In the genomic region with DNA sequence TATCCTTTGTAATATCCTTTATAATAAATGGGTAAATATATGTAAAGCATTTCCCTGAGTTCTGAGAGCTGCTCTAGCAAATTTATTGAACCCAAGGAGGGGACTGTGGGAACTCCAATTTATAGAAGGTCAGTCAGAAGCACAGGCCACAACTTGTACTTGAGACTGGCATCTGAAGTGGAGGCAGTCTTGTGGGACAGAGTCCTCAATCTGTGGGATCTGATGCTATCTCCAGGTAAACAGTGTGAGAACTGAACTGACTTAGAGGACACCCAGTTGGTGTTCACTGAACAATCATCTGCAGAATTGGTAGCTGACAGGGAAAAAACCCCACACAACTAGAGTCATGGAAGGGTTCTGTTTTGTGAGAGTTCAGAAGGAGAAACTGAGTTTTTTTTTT, we compare ENCODE assay signal across 23 cellular contexts. TPM values are rescaled to one million over a fixed set of nuclear protein-coding genes. Genes with fewer than 3 reads are reported as not detected.
DNase-seq lines count a peak whose midpoint lies in the region; ATAC-seq and TF ChIP-seq lines count a peak whose summit lies in the region.
"Had no signal": no experiment of that assay in that cellular context is flagged by ENCODE, and none has a peak within 500 bp of the region (broad histone marks: within the 10 kb centered on the region; RNA-seq: fewer than 3 reads in every experiment).

No MANE protein-coding gene starts in this region.

- intact Hi-C loops in natural killer cell (cut with micrococcal nuclease): no loop called here
- intact Hi-C loops in naive thymus-derived CD4-positive, alpha-beta T cell (cut with micrococcal nuclease): no loop called here
- intact Hi-C loops in adrenal gland (cut with DNase I): no loop called here

- H3K79me2 ChIP-seq in GM23338 (replicated peaks; ENCODE audit: insufficient read depth): peaks cover 34% of the 10 kb centered on the region

- 0 out of 2 replicates have a peak overlapping the region, but pooled peaks have one; percentile 22 for H3K27ac ChIP-seq in GM23338 (ENCODE audit: low read depth)
- H3K27ac ChIP-seq in naive thymus-derived CD4-positive, alpha-beta T cell (ENCODE audit: low read depth, low read length): no peak overlapping the region
- no peak overlapping the region for H3K27ac ChIP-seq in adrenal gland
- H3K27ac ChIP-seq: BLaER1 treated with 17β-estradiol and CSF1 and Interleukin-3, amounts not matched to agents 10 nM and 100 nM; KMS-11; PC-9; SJCRH30 had no signal

- H3K4me2 ChIP-seq in GM23338: no peak overlapping the region
- H3K4me2 ChIP-seq: A549; BLaER1 treated with 17β-estradiol and CSF1 and Interleukin-3, amounts not matched to agents 10 nM and 100 nM; KMS-11; PC-9 had no signal

- no peaks in the 10 kb centered on the region for H3K9me3 ChIP-seq in naive thymus-derived CD4-positive, alpha-beta T cell (ENCODE audit: control insufficient read depth in 2 of 3, low read length in 3 of 3)
- H3K9me3 ChIP-seq in adrenal gland (replicated peaks in 1 of 3): no peaks in the 10 kb centered on the region
- H3K9me3 ChIP-seq: A549; BLaER1 treated with 17β-estradiol and CSF1 and Interleukin-3, amounts not matched to agents 10 nM and 100 nM; SJCRH30 had no signal

- no peak for TF ChIP-seq CTCF in natural killer cell (IDR thresholded peaks at IDR 0.05)
- TF ChIP-seq CTCF in GM23338 (conservative IDR thresholded peaks at IDR 0.05; ENCODE audit: low read depth in 2 of 2): no peak
- no peak for TF ChIP-seq CTCF in adrenal gland (IDR thresholded peaks at IDR 0.05)

- H3K4me1 Mint-ChIP-seq in natural killer cell: peaks cover 40 to 53% of the 10 kb centered on the region in 2 donors
- peaks cover 24 to 46% of the 10 kb centered on the region in 2 donors for H3K4me1 Mint-ChIP-seq in natural killer cell treated with Interleukin-12 subunit alpha and Interleukin-12 subunit beta and Interleukin-15 and Interleukin-18, amount 100 ng/mL, for 72 hours (ENCODE audit: low read depth in 2 of 2)
- H3K4me1 Mint-ChIP-seq in GM23338: peaks cover 26% of the 10 kb centered on the region
- H3K4me1 Mint-ChIP-seq in naive thymus-derived CD4-positive, alpha-beta T cell: peaks cover 25 to 65% (median 58%) of the 10 kb centered on the region in 7 donors

- H4K20me1 ChIP-seq in GM23338 (replicated peaks; ENCODE audit: insufficient read depth): peaks cover 19% of the 10 kb centered on the region; the same call in 1 of the 2 replicates

- H3K4me1 ChIP-seq in GM23338 (ENCODE audit: insufficient read depth) (0 out of 2 replicates have a peak, but pooled peaks cover 7% of the 10 kb centered on the region), adrenal gland (replicated peaks in 1 of 2) (peaks cover 5 to 20% of the 10 kb centered on the region in 2 donors)
- peaks cover 0 to 8% of the 10 kb centered on the region in 2 donors for H3K4me1 ChIP-seq in naive thymus-derived CD4-positive, alpha-beta T cell (ENCODE audit: control insufficient read depth in 2 of 2, insufficient read depth in 2 of 2, low read length in 2 of 2)
- H3K4me1 ChIP-seq: SJCRH30 had no signal

- POLR2A ChIA-PET in naive thymus-derived CD4-positive, alpha-beta T cell (lab: Charles Lee): no interaction called here

- ATAC-seq in natural killer cell: no peak
- no peak for ATAC-seq in natural killer cell treated with Interleukin-12 subunit alpha and Interleukin-12 subunit beta and Interleukin-15 and Interleukin-18, amount 100 ng/mL, for 72 hours
- no peak for ATAC-seq in GM23338
- no peak for ATAC-seq in naive thymus-derived CD4-positive, alpha-beta T cell
- ATAC-seq: A549, GM12878, Right ventricle myocardium inferior had no signal

- no peak overlapping the region for H2AFZ ChIP-seq in GM23338
- H2AFZ ChIP-seq: PC-9 had no signal

- no peak for DNase-seq in natural killer cell
- no peak for DNase-seq in natural killer cell treated with Interleukin-12 subunit alpha and Interleukin-12 subunit beta and Interleukin-15 and Interleukin-18, amount 100 ng/mL, for 72 hours (ENCODE audit: low spot score)
- DNase-seq in GM23338 (ENCODE audit: low spot score): no peak
- DNase-seq in naive thymus-derived CD4-positive, alpha-beta T cell: no peak
- DNase-seq in NCI-H526 (lab: John Stamatoyannopoulos, UW): no peak
- no peak for DNase-seq in DMS79 treated with DMSO at 0.1 percent for 48 hours (lab: John Stamatoyannopoulos, UW)
- no peak for DNase-seq in adrenal gland
- DNase-seq: AML-193, GDM1, GOT3, HCEC 1CT, MM.1S, NCI-H2029, NCI-H446, NCI-H524 treated with DMSO at 0.1 percent for 48 hours, PC-9, SJCRH30 had no signal

- H3K27ac Mint-ChIP-seq in natural killer cell: peak overlapping the region; percentile 11 to 17
- H3K27ac Mint-ChIP-seq in natural killer cell treated with Interleukin-12 subunit alpha and Interleukin-12 subunit beta and Interleukin-15 and Interleukin-18, amount 100 ng/mL, for 72 hours: no peak overlapping the region
- no peak overlapping the region for H3K27ac Mint-ChIP-seq in GM23338
- H3K27ac Mint-ChIP-seq in naive thymus-derived CD4-positive, alpha-beta T cell: peak overlapping the region in 7 of 9 donors; percentile 16 to 80 (median 73)

- peaks cover 7% of the 10 kb centered on the region for H3K36me3 ChIP-seq in GM23338 (ENCODE audit: insufficient read depth)
- peaks cover 0 to 44% (median 12%) of the 10 kb centered on the region in 3 experiments for H3K36me3 ChIP-seq in naive thymus-derived CD4-positive, alpha-beta T cell (ENCODE audit: control insufficient read depth in 2 of 3, insufficient read depth in 3 of 3, low read length in 3 of 3)
- H3K36me3 ChIP-seq in adrenal gland (replicated peaks in 1 of 2): peaks cover 0 to 28% of the 10 kb centered on the region in 2 donors

- no peaks in the 10 kb centered on the region for H3F3A ChIP-seq in GM23338 (replicated peaks; ENCODE audit: low read depth)

- H3K27me3 Mint-ChIP-seq in natural killer cell (ENCODE audit: low read depth in 2 of 2) (no peaks in the 10 kb centered on the region), GM23338 (ENCODE audit: insufficient read depth, low read depth, poor library complexity) (peaks cover 5% of the 10 kb centered on the region)
- no peaks in the 10 kb centered on the region for H3K27me3 Mint-ChIP-seq in natural killer cell treated with Interleukin-12 subunit alpha and Interleukin-12 subunit beta and Interleukin-15 and Interleukin-18, amount 100 ng/mL, for 72 hours
- H3K27me3 Mint-ChIP-seq in naive thymus-derived CD4-positive, alpha-beta T cell: no peaks in the 10 kb centered on the region
- H3K27me3 Mint-ChIP-seq: IgD-negative memory B cell had no signal

- TF ChIP-seq POLR2A in adrenal gland (IDR thresholded peaks at IDR 0.05): no peak

- H3K9me3 Mint-ChIP-seq in natural killer cell: no peaks in the 10 kb centered on the region
- H3K9me3 Mint-ChIP-seq in natural killer cell treated with Interleukin-12 subunit alpha and Interleukin-12 subunit beta and Interleukin-15 and Interleukin-18, amount 100 ng/mL, for 72 hours: no peaks in the 10 kb centered on the region
- no peaks in the 10 kb centered on the region for H3K9me3 Mint-ChIP-seq in GM23338
- H3K9me3 Mint-ChIP-seq in naive thymus-derived CD4-positive, alpha-beta T cell: no peaks in the 10 kb centered on the region
- H3K9me3 Mint-ChIP-seq: IgD-negative memory B cell had no signal

- H3K4me3 ChIP-seq in GM23338 (no peak overlapping the region), adrenal gland (no peak overlapping the region)
- H3K4me3 ChIP-seq in naive thymus-derived CD4-positive, alpha-beta T cell (ENCODE audit: low read length): no peak overlapping the region
- H3K4me3 ChIP-seq: A549; BLaER1 treated with 17β-estradiol and CSF1 and Interleukin-3, amounts not matched to agents 10 nM and 100 nM; GM12878; PC-9; SJCRH30 had no signal

- H3K36me3 Mint-ChIP-seq in natural killer cell (peaks cover 21% of the 10 kb centered on the region), GM23338 (ENCODE audit: low read depth) (peaks cover 32% of the 10 kb centered on the region; the same call in 2 of the 3 replicates)
- peaks cover 28% of the 10 kb centered on the region for H3K36me3 Mint-ChIP-seq in natural killer cell treated with Interleukin-12 subunit alpha and Interleukin-12 subunit beta and Interleukin-15 and Interleukin-18, amount 100 ng/mL, for 72 hours
- H3K36me3 Mint-ChIP-seq in naive thymus-derived CD4-positive, alpha-beta T cell: peaks cover 11 to 41% (median 22%) of the 10 kb centered on the region in 5 donors
- H3K36me3 Mint-ChIP-seq: IgD-negative memory B cell had no signal

- H3K4me3 Mint-ChIP-seq in natural killer cell (no peak overlapping the region), GM23338 (no peak overlapping the region)
- no peak overlapping the region for H3K4me3 Mint-ChIP-seq in natural killer cell treated with Interleukin-12 subunit alpha and Interleukin-12 subunit beta and Interleukin-15 and Interleukin-18, amount 100 ng/mL, for 72 hours
- H3K4me3 Mint-ChIP-seq in naive thymus-derived CD4-positive, alpha-beta T cell: no peak overlapping the region
- H3K4me3 Mint-ChIP-seq: IgD-negative memory B cell had no signal

- no peaks in the 10 kb centered on the region for H3K9me2 ChIP-seq in GM23338 (ENCODE audit: insufficient read depth)

- CTCF ChIA-PET in naive thymus-derived CD4-positive, alpha-beta T cell (lab: Charles Lee): interaction anchor here (0.9 kb wide), 1 partner anchor 49 kb away, joined by 3 read pairs; no protein-coding TSS in a partner anchor

- H3K27me3 ChIP-seq in GM23338 (ENCODE audit: insufficient read depth) (no peaks in the 10 kb centered on the region), adrenal gland (no peaks in the 10 kb centered on the region)
- H3K27me3 ChIP-seq in naive thymus-derived CD4-positive, alpha-beta T cell (ENCODE audit: control insufficient read depth in 2 of 2, insufficient read depth in 2 of 2, low read length in 2 of 2): no peaks in the 10 kb centered on the region
- H3K27me3 ChIP-seq: BLaER1 treated with 17β-estradiol and CSF1 and Interleukin-3, amounts not matched to agents 10 nM and 100 nM; SJCRH30 had no signal

TF ChIP-seq in GM23338, 12 proteins besides CTCF, POLR2A, EP300 and RAD21 (continues in another document):
- no peak for TF ChIP-seq NANOG (IDR thresholded peaks at IDR 0.05; ENCODE audit: borderline replicate concordance)
- no peak for TF ChIP-seq ZNF114 (CRISPR knock-in tag; IDR thresholded peaks at IDR 0.05)
- TF ChIP-seq POLR2AphosphoS5 (IDR thresholded peaks at IDR 0.05; ENCODE audit: low read depth): no peak
- TF ChIP-seq CREB1 (CRISPR knock-in tag; IDR thresholded peaks at IDR 0.05; ENCODE audit: low read depth): no peak
- TF ChIP-seq STAT1 (IDR thresholded peaks at IDR 0.05; ENCODE audit: unreplicated experiment): no peak
- no peak for TF ChIP-seq ZNF331 (CRISPR knock-in tag; IDR thresholded peaks at IDR 0.05; ENCODE audit: low read depth)

RNA-seq across cellular contexts. Expression of gene AKAP10, which starts 34.0 kb away (rescaled TPM):
- 10 to 100 TPM; 46.2 to 60.9 (median 48.6) TPM for total RNA-seq in natural killer cell
- total RNA-seq in natural killer cell treated with Interleukin-12 subunit alpha and Interleukin-12 subunit beta and Interleukin-15 and Interleukin-18, amount 100 ng/mL, for 72 hours: 10 to 100 TPM; 46.0 to 66.7 TPM
- 17.3 and 25.9 TPM in 2 replicates for total RNA-seq in GM23338 (2014; rRNA removed; shearing (Covaris generic))
- polyA plus RNA-seq in GM23338 (2016; fragmentation: Nextera tagmentation; extraction: Ambion mirVana): 14.7 and 16.7 TPM in 2 replicates
- 10 to 100 TPM; 40.5 to 69.0 (median 51.0) TPM for total RNA-seq in naive thymus-derived CD4-positive, alpha-beta T cell
- polyA plus RNA-seq in naive thymus-derived CD4-positive, alpha-beta T cell: 10 to 100 TPM; 17.0 to 34.2 TPM
- total RNA-seq in adrenal gland: 10 to 100 TPM; 21.3 to 52.7 (median 38.2) TPM
- polyA plus RNA-seq in adrenal gland: 10 to 100 TPM in 1 of 3 donors, 1 to 10 TPM in 2; 8.1 to 27.7 (median 9.8) TPM

Comparison
In these comparisons a context has a peak if more than half of its experiments do, and no peak if none do; other contexts are left out.
1. H3K27ac Mint-ChIP-seq: peak in natural killer cell (2 of 2) and naive thymus-derived CD4-positive, alpha-beta T cell (7 of 9); none in natural killer cell treated with Interleukin-12 subunit alpha and Interleukin-12 subunit beta and Interleukin-15 and Interleukin-18, amount 100 ng/mL, for 72 hours (0 of 2) and GM23338 (single experiment).